7 cellular contexts compared by ENCODE assay signal in the genomic region with DNA sequence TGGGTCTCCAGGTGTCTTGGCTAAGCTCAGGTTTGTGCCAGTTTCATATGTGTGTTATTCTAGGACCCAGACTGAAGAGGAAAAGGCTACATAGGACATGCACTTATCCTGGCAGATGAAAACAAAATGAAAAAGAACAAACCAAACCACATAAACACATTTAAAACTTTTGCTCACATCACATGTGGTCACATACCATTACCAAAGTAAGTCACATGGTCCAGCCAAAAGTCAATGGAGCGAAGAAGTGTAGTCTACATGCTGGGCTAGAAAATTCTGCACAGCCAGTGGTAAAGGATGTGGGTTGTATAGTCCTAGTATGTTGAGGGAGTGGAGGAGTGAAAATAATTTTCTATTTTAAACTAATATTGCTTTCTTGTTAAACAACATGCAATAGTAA.
"Had no signal": no experiment of that assay in that cellular context is flagged by ENCODE, and none has a peak within 500 bp of the region (broad histone marks: within the 10 kb centered on the region; RNA-seq: fewer than 3 reads in every experiment).

No MANE protein-coding gene starts in this region.

- H3K4me3 Mint-ChIP-seq: H9, IgD-negative memory B cell had no signal

- DNase-seq: GM23248, GOT3, H9, KG1 had no signal

- H3K27ac ChIP-seq: GM23248 had no signal

- H3K27me3 Mint-ChIP-seq: IgD-negative memory B cell had no signal

- H3K36me3 Mint-ChIP-seq: IgD-negative memory B cell had no signal

- FAIRE-seq: HTR-8/SVneo, K562 had no signal

- H2AFZ ChIP-seq: GM23248 had no signal

- ATAC-seq: K562 had no signal

- H3K4me1 Mint-ChIP-seq: H9 had no signal

- H3K27ac Mint-ChIP-seq: H9, IgD-negative memory B cell had no signal

- H3K9ac ChIP-seq: GM23248 had no signal

- H3K4me3 ChIP-seq: GM23248, K562 had no signal
